Comparison of ENCODE assay signal across 1 cellular context in the genomic region with DNA sequence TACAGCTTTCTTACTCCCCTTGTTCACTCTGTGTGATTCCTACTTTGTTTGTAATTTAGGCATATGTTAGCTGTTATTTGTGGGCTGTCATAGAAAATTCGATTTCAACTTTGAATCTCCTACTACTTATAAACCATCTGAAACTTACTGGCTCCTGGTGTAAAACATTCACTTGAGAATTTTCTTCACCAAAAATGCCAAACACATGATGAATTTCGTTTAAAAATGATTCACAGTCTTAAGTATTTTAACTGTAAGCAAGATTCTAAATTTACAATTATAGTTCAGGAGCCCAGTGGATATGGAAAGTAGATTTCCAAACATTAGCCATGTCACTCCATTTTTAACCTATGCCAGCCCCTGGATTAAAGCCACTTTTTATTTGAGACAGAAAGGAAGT.
TF ChIP-seq lines count a peak whose summit lies in the region.

No MANE protein-coding gene starts in this region.

TF ChIP-seq in K562, 482 proteins besides CTCF, POLR2A, EP300 and RAD21 (continues in another document):
- TF ChIP-seq NCOA1 (IDR thresholded peaks at IDR 0.05; ENCODE audit: low read depth) (no peak), ADNP (tag; IDR thresholded peaks at IDR 0.05) (no peak), TCF3 (CRISPR knock-in tag; IDR thresholded peaks at IDR 0.05) (no peak), MAFG (tag; conservative IDR thresholded peaks at IDR 0.05) (no peak), HMGN3 (IDR thresholded peaks at IDR 0.05; ENCODE audit: borderline replicate concordance, extremely low read depth, insufficient read length, low read depth, low read length) (no peak), FOXA3 (CRISPR knock-in tag; conservative IDR thresholded peaks at IDR 0.05 in 1 of 2, IDR thresholded peaks at IDR 0.05 in 1 of 2) (no peak), NBN (IDR thresholded peaks at IDR 0.05; ENCODE audit: low read depth) (no peak), ZBTB5 (IDR thresholded peaks at IDR 0.05) (no peak), ZNF253 (CRISPR knock-in tag; conservative IDR thresholded peaks at IDR 0.05) (no peak), CEBPG (CRISPR knock-in tag; IDR thresholded peaks at IDR 0.05) (no peak), CEBPG (tag; conservative IDR thresholded peaks at IDR 0.05 in 1 of 2, IDR thresholded peaks at IDR 0.05 in 1 of 2) (no peak), ELF4 (CRISPR knock-in tag; IDR thresholded peaks at IDR 0.05) (no peak), ZNF174 (CRISPR knock-in tag; IDR thresholded peaks at IDR 0.05) (no peak), SMAD2 (IDR thresholded peaks at IDR 0.05; ENCODE audit: low read depth, low read length) (no peak), TBL1XR1 (IDR thresholded peaks at IDR 0.05; ENCODE audit: low read length in 2 of 2) (0 out of 4 replicates have a peak, but pooled peaks of 1 of the 2 experiments have one; percentile 28), HMG20A (CRISPR knock-in tag; conservative IDR thresholded peaks at IDR 0.05) (no peak), FOXM1 (IDR thresholded peaks at IDR 0.05; ENCODE audit: low read depth) (no peak), FOXM1 (CRISPR knock-in tag; IDR thresholded peaks at IDR 0.05; ENCODE audit: low read depth) (no peak), ETV6 (IDR thresholded peaks at IDR 0.05; ENCODE audit: borderline replicate concordance in 1 of 2, low read depth in 2 of 2, low read length in 1 of 2) (no peak), ETV6 (CRISPR knock-in tag; IDR thresholded peaks at IDR 0.05; ENCODE audit: borderline replicate concordance) (no peak), DPF2 (IDR thresholded peaks at IDR 0.05) (no peak), HDAC8 (tag; IDR thresholded peaks at IDR 0.05) (no peak), HDAC2 (IDR thresholded peaks at IDR 0.05) (no peak), BRCA1 (IDR thresholded peaks at IDR 0.05) (no peak), BRCA1 (CRISPR knock-in tag; IDR thresholded peaks at IDR 0.05) (no peak), CC2D1A (IDR thresholded peaks at IDR 0.05) (no peak), UBTF (IDR thresholded peaks at IDR 0.05; ENCODE audit: borderline replicate concordance in 1 of 2, low read depth in 2 of 2, low read length in 2 of 2) (no peak), BRD9 (IDR thresholded peaks at IDR 0.05; ENCODE audit: low read depth, partially characterized antibody) (no peak), ZNF740 (CRISPR knock-in tag; IDR thresholded peaks at IDR 0.05) (no peak), ZNF740 (tag; IDR thresholded peaks at IDR 0.05) (no peak), ATF4 (CRISPR knock-in tag; IDR thresholded peaks at IDR 0.05) (no peak), TAF15 (IDR thresholded peaks at IDR 0.05; ENCODE audit: low read depth, low read length) (no peak), CBFB (CRISPR knock-in tag; IDR thresholded peaks at IDR 0.05) (no peak), SUPT5H (IDR thresholded peaks at IDR 0.05) (no peak), ZFX (CRISPR knock-in tag; IDR thresholded peaks at IDR 0.05) (no peak), FOXP1 (CRISPR knock-in tag; IDR thresholded peaks at IDR 0.05) (no peak), ZNF57 (CRISPR knock-in tag; IDR thresholded peaks at IDR 0.05) (no peak), ATF3 (IDR thresholded peaks at IDR 0.05) (0 out of 2 replicates have a peak, but pooled peaks have one; percentile 7), ATF3 (CRISPR knock-in tag; conservative IDR thresholded peaks at IDR 0.05) (no peak), BCOR (IDR thresholded peaks at IDR 0.05) (no peak), SMARCC2 (IDR thresholded peaks at IDR 0.05; ENCODE audit: low read depth) (0 out of 2 replicates have a peak, but pooled peaks have one; percentile 16), ZNF79 (CRISPR knock-in tag; IDR thresholded peaks at IDR 0.05; ENCODE audit: low read depth) (no peak), NFATC3 (IDR thresholded peaks at IDR 0.05) (0 out of 2 replicates have a peak, but pooled peaks have one; percentile 55), GATAD2A (IDR thresholded peaks at IDR 0.05) (no peak), CREBBP (IDR thresholded peaks at IDR 0.05; ENCODE audit: low read depth, low read length) (no peak), HDGF (IDR thresholded peaks at IDR 0.05) (no peak), GTF2A2 (tag; IDR thresholded peaks at IDR 0.05) (no peak), ZKSCAN3 (CRISPR knock-in tag; IDR thresholded peaks at IDR 0.05) (no peak), ZNF217 (CRISPR knock-in tag; IDR thresholded peaks at IDR 0.05) (no peak), EZH2 (IDR thresholded peaks at IDR 0.05; ENCODE audit: borderline replicate concordance, low read depth, low read length) (no peak), ZNF324 (CRISPR knock-in tag; IDR thresholded peaks at IDR 0.05) (no peak)
- TF ChIP-seq, protein P1, sequence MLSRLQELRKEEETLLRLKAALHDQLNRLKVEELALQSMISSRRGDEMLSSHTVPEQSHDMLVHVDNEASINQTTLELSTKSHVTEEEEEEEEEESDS (CRISPR knock-in tag; IDR thresholded peaks at IDR 0.05): no peak
- TF ChIP-seq, protein P2, sequence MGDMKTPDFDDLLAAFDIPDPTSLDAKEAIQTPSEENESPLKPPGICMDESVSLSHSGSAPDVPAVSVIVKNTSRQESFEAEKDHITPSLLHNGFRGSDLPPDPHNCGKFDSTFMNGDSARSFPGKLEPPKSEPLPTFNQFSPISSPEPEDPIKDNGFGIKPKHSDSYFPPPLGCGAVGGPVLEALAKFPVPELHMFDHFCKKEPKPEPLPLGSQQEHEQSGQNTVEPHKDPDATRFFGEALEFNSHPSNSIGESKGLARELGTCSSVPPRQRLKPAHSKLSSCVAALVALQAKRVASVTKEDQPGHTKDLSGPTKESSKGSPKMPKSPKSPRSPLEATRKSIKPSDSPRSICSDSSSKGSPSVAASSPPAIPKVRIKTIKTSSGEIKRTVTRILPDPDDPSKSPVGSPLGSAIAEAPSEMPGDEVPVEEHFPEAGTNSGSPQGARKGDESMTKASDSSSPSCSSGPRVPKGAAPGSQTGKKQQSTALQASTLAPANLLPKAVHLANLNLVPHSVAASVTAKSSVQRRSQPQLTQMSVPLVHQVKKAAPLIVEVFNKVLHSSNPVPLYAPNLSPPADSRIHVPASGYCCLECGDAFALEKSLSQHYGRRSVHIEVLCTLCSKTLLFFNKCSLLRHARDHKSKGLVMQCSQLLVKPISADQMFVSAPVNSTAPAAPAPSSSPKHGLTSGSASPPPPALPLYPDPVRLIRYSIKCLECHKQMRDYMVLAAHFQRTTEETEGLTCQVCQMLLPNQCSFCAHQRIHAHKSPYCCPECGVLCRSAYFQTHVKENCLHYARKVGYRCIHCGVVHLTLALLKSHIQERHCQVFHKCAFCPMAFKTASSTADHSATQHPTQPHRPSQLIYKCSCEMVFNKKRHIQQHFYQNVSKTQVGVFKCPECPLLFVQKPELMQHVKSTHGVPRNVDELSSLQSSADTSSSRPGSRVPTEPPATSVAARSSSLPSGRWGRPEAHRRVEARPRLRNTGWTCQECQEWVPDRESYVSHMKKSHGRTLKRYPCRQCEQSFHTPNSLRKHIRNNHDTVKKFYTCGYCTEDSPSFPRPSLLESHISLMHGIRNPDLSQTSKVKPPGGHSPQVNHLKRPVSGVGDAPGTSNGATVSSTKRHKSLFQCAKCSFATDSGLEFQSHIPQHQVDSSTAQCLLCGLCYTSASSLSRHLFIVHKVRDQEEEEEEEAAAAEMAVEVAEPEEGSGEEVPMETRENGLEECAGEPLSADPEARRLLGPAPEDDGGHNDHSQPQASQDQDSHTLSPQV (IDR thresholded peaks at IDR 0.05): no peak; the same call in 1 of the 2 replicates
- TF ChIP-seq, protein P3, sequence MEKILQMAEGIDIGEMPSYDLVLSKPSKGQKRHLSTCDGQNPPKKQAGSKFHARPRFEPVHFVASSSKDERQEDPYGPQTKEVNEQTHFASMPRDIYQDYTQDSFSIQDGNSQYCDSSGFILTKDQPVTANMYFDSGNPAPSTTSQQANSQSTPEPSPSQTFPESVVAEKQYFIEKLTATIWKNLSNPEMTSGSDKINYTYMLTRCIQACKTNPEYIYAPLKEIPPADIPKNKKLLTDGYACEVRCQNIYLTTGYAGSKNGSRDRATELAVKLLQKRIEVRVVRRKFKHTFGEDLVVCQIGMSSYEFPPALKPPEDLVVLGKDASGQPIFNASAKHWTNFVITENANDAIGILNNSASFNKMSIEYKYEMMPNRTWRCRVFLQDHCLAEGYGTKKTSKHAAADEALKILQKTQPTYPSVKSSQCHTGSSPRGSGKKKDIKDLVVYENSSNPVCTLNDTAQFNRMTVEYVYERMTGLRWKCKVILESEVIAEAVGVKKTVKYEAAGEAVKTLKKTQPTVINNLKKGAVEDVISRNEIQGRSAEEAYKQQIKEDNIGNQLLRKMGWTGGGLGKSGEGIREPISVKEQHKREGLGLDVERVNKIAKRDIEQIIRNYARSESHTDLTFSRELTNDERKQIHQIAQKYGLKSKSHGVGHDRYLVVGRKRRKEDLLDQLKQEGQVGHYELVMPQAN (IDR thresholded peaks at IDR 0.05; ENCODE audit: borderline replicate concordance): no peak
- TF ChIP-seq, protein P4, sequence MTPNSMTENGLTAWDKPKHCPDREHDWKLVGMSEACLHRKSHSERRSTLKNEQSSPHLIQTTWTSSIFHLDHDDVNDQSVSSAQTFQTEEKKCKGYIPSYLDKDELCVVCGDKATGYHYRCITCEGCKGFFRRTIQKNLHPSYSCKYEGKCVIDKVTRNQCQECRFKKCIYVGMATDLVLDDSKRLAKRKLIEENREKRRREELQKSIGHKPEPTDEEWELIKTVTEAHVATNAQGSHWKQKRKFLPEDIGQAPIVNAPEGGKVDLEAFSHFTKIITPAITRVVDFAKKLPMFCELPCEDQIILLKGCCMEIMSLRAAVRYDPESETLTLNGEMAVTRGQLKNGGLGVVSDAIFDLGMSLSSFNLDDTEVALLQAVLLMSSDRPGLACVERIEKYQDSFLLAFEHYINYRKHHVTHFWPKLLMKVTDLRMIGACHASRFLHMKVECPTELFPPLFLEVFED (CRISPR knock-in tag; conservative IDR thresholded peaks at IDR 0.05): no peak
- TF ChIP-seq, protein P5, sequence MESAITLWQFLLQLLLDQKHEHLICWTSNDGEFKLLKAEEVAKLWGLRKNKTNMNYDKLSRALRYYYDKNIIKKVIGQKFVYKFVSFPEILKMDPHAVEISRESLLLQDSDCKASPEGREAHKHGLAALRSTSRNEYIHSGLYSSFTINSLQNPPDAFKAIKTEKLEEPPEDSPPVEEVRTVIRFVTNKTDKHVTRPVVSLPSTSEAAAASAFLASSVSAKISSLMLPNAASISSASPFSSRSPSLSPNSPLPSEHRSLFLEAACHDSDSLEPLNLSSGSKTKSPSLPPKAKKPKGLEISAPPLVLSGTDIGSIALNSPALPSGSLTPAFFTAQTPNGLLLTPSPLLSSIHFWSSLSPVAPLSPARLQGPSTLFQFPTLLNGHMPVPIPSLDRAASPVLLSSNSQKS (CRISPR knock-in tag; IDR thresholded peaks at IDR 0.05): 0 out of 2 replicates have a peak, but pooled peaks have one; percentile 46
